ENCODE assay signal across 8 cellular contexts in genomic region chr13:112725346-112726017, GRCh38. TPM values are rescaled to one million over a fixed set of nuclear protein-coding genes. Genes with fewer than 3 reads are reported as not detected.
DNase-seq lines count a peak whose midpoint lies in the region; ATAC-seq and TF ChIP-seq lines count a peak whose summit lies in the region.

No MANE protein-coding gene starts in this region.

- TF ChIP-seq CTCF in DND-41 (IDR thresholded peaks at IDR 0.05; ENCODE audit: borderline replicate concordance, extremely low read depth, low read length, poor library complexity, severe bottlenecking), result no peak
- no peak for TF ChIP-seq CTCF in HFFc6 (IDR thresholded peaks at IDR 0.05)
- no peak for TF ChIP-seq CTCF in vagina (IDR thresholded peaks at IDR 0.05)
- no peak for TF ChIP-seq CTCF in osteocyte (IDR thresholded peaks at IDR 0.05)

- H3K4me1 ChIP-seq in DND-41 (ENCODE audit: insufficient read depth, low read length) (peaks cover 18% of the 10 kb centered on the region), SJSA1 (replicated peaks) (peaks cover 26% of the 10 kb centered on the region), vagina (peaks cover 16% of the 10 kb centered on the region)

- peaks cover 3% of the 10 kb centered on the region; the same call in 1 of the 2 replicates for H3K27me3 Mint-ChIP-seq in HFFc6 (ENCODE audit: insufficient read depth)
- H3K27me3 Mint-ChIP-seq in osteocyte (ENCODE audit: unreplicated experiment), result no peaks in the 10 kb centered on the region

- no peaks in the 10 kb centered on the region for H3K27me3 ChIP-seq in DND-41 (ENCODE audit: insufficient read depth, low read length, poor library complexity)
- H3K27me3 ChIP-seq in SJSA1 (replicated peaks), result no peaks in the 10 kb centered on the region
- no peaks in the 10 kb centered on the region for H3K27me3 ChIP-seq in vagina

- H3K27ac Mint-ChIP-seq in HFFc6 (no peak overlapping the region; the same call in 1 of the 2 replicates), osteocyte (ENCODE audit: unreplicated experiment) (no peak overlapping the region)

- H3K9ac ChIP-seq in DND-41 (ENCODE audit: low read depth, low read length), result no peak overlapping the region

- peaks cover 84% of the 10 kb centered on the region for H3K79me2 ChIP-seq in DND-41 (ENCODE audit: insufficient read depth, low read length)

- H3K9me3 ChIP-seq in DND-41 (ENCODE audit: insufficient read depth, low read length, severe bottlenecking) (no peaks in the 10 kb centered on the region), SJSA1 (replicated peaks) (no peaks in the 10 kb centered on the region), vagina (no peaks in the 10 kb centered on the region)

- no peak overlapping the region for H3K4me2 ChIP-seq in DND-41 (ENCODE audit: insufficient read depth, low read length)

- H3K9me3 Mint-ChIP-seq in HFFc6 (no peaks in the 10 kb centered on the region), osteocyte (ENCODE audit: unreplicated experiment) (no peaks in the 10 kb centered on the region)

- H2AFZ ChIP-seq in DND-41 (ENCODE audit: low read depth, low read length), result no peak overlapping the region

- H3K4me3 ChIP-seq in DND-41 (ENCODE audit: low read depth in 1 of 2, low read length in 2 of 2), result no peak overlapping the region
- H3K4me3 ChIP-seq in SJSA1, result no peak overlapping the region
- H3K4me3 ChIP-seq in vagina, result no peak overlapping the region

- H3K4me1 Mint-ChIP-seq in HFFc6 (ENCODE audit: low read depth) (peaks cover 30% of the 10 kb centered on the region), osteocyte (ENCODE audit: unreplicated experiment) (peaks cover 13% of the 10 kb centered on the region)

- no peak for TF ChIP-seq POLR2A in vagina (IDR thresholded peaks at IDR 0.05)

- H3K27ac ChIP-seq in DND-41 (ENCODE audit: low read length) (peak overlapping the region; percentile 18; the same call in 1 of the 2 replicates), SJSA1 (no peak overlapping the region), vagina (no peak overlapping the region)

- ATAC-seq in DND-41 (ENCODE audit: insufficient read depth, low read depth) (peak; percentile 80), HG03039 (IDR thresholded peaks at IDR 0.05; ENCODE audit: unreplicated experiment) (no peak)

- H4K20me1 ChIP-seq in DND-41 (ENCODE audit: insufficient read depth, low read length), result peaks cover 85% of the 10 kb centered on the region

- DNase-seq in DND-41 (peak; percentile 60), HFFc6 (peak; percentile 31), SJSA1 (ENCODE audit: low read depth in 1 of 2, low spot score in 2 of 2) (peak; percentile 36 to 52), kidney tubule cell (ENCODE audit: low spot score) (peak; percentile 81), vagina (ENCODE audit: extremely low spot score in 2 of 2) (no peak), osteocyte (ENCODE audit: extremely low spot score, unreplicated experiment) (no peak), AG20443 (ENCODE audit: low spot score) (no peak)

- 0 out of 2 replicates have a peak, but pooled peaks cover 10% of the 10 kb centered on the region for H3K36me3 ChIP-seq in DND-41 (ENCODE audit: insufficient read depth, low read length)
- no peaks in the 10 kb centered on the region for H3K36me3 ChIP-seq in SJSA1
- no peaks in the 10 kb centered on the region for H3K36me3 ChIP-seq in vagina

- H3K4me3 Mint-ChIP-seq in HFFc6 (no peak overlapping the region), osteocyte (ENCODE audit: unreplicated experiment) (no peak overlapping the region)

- intact Hi-C loops in vagina (cut with DNase I), result no loop called here

- H3K36me3 Mint-ChIP-seq in HFFc6 (ENCODE audit: low read depth) (no peaks in the 10 kb centered on the region; the same call in 1 of the 2 replicates), osteocyte (ENCODE audit: unreplicated experiment) (no peaks in the 10 kb centered on the region)

RNA-seq across cellular contexts. Expression of gene ATP11A, which starts 35.6 kb away (rescaled TPM):
- total RNA-seq in HFFc6 (2021; fragmentation: NEBNext Ultra II Directional; extraction: Animal tissue kit (Norgen Biotek cat#: 25700)), result 10 to 100 TPM in 2 of 6 experiments, 1 to 10 TPM in 4; 4.3 to 29.9 (median 6.5) TPM
- total RNA-seq in SJSA1 (2014; rRNA removed; shearing (Covaris generic)), result 2.0 and 3.7 TPM in 2 replicates
- total RNA-seq in vagina (33.4 TPM), osteocyte (15.2 and 15.7 TPM in 2 replicates)

Comparison
In these comparisons a context has a peak if more than half of its experiments do, and no peak if none do; other contexts are left out.
1. DNase-seq: peak in DND-41 (single experiment), HFFc6 (single experiment), SJSA1 (2 of 2) and kidney tubule cell (single experiment); none in vagina (0 of 2), osteocyte (single experiment) and AG20443 (single experiment).